ENCODE assay signal across 1 cellular context in genomic region chr20:32581839-32582658, GRCh38.
TF ChIP-seq lines count a peak whose summit lies in the region.

No MANE protein-coding gene starts in this region.

TF ChIP-seq in HepG2, 621 proteins besides CTCF, POLR2A, EP300 and RAD21 (continued from another document and continues in another):
- TF ChIP-seq ARID4A (CRISPR knock-in tag; IDR thresholded peaks at IDR 0.05; ENCODE audit: borderline replicate concordance) (no peak), ZNF337 (CRISPR knock-in tag; IDR thresholded peaks at IDR 0.05; ENCODE audit: borderline replicate concordance, low read depth) (0 out of 2 replicates have a peak, but pooled peaks have one; percentile 29), KMT2A (CRISPR knock-in tag; IDR thresholded peaks at IDR 0.05) (peak; percentile 58; the same call in 1 of the 2 replicates), ZBTB34 (CRISPR knock-in tag; IDR thresholded peaks at IDR 0.05) (no peak), MIER3 (CRISPR knock-in tag; IDR thresholded peaks at IDR 0.05; ENCODE audit: borderline replicate concordance) (no peak), SOX5 (CRISPR knock-in tag; IDR thresholded peaks at IDR 0.05; ENCODE audit: borderline replicate concordance) (peak; percentile 51; the same call in 1 of the 2 replicates), POLR2G (IDR thresholded peaks at IDR 0.05; ENCODE audit: low read depth, low read length) (0 out of 2 replicates have a peak, but pooled peaks have one; percentile 25), EED (CRISPR knock-in tag; IDR thresholded peaks at IDR 0.05) (no peak), TRIM24 (CRISPR knock-in tag; IDR thresholded peaks at IDR 0.05) (no peak), GATA4 (IDR thresholded peaks at IDR 0.05; ENCODE audit: borderline replicate concordance, low read depth) (no peak), MED8 (CRISPR knock-in tag; IDR thresholded peaks at IDR 0.05; ENCODE audit: insufficient replicate concordance) (peak; percentile 44), MNT (IDR thresholded peaks at IDR 0.05) (no peak), ZHX1 (CRISPR knock-in tag; IDR thresholded peaks at IDR 0.05; ENCODE audit: low read depth) (no peak), ATRX (CRISPR knock-in tag; IDR thresholded peaks at IDR 0.05; ENCODE audit: borderline replicate concordance) (no peak), NPAS2 (CRISPR knock-in tag; IDR thresholded peaks at IDR 0.05; ENCODE audit: borderline replicate concordance) (no peak), SP1 (IDR thresholded peaks at IDR 0.05) (no peak), SP1 (CRISPR knock-in tag; IDR thresholded peaks at IDR 0.05) (no peak; the same call in 1 of the 2 replicates), RNF219 (CRISPR knock-in tag; IDR thresholded peaks at IDR 0.05) (no peak), ZBTB49 (CRISPR knock-in tag; IDR thresholded peaks at IDR 0.05; ENCODE audit: borderline replicate concordance) (no peak), SMC3 (IDR thresholded peaks at IDR 0.05; ENCODE audit: low read length) (no peak), KAT8 (CRISPR knock-in tag; IDR thresholded peaks at IDR 0.05) (no peak), NR2F1 (CRISPR knock-in tag; IDR thresholded peaks at IDR 0.05) (no peak), SETDB1 (CRISPR knock-in tag; IDR thresholded peaks at IDR 0.05; ENCODE audit: borderline replicate concordance) (no peak), SP2 (CRISPR knock-in tag; IDR thresholded peaks at IDR 0.05) (0 out of 2 replicates have a peak, but pooled peaks have one; percentile 10), ZBTB39 (CRISPR knock-in tag; IDR thresholded peaks at IDR 0.05) (0 out of 2 replicates have a peak, but pooled peaks have one; percentile 94), DDIT3 (CRISPR knock-in tag; IDR thresholded peaks at IDR 0.05) (no peak), HNRNPLL (IDR thresholded peaks at IDR 0.05; ENCODE audit: low read depth, low read length, poor library complexity, severe bottlenecking) (peak; percentile 10), U2AF1 (optimal IDR thresholded peaks at IDR 0.05; ENCODE audit: low read depth, low read length) (no peak), SP140L (CRISPR knock-in tag; IDR thresholded peaks at IDR 0.05; ENCODE audit: borderline replicate concordance) (0 out of 2 replicates have a peak, but pooled peaks have one; percentile 55), BRF2 (CRISPR knock-in tag; IDR thresholded peaks at IDR 0.05) (no peak), ZNF44 (CRISPR knock-in tag; IDR thresholded peaks at IDR 0.05) (no peak), ZNF660 (CRISPR knock-in tag; IDR thresholded peaks at IDR 0.05; ENCODE audit: borderline replicate concordance, low read depth) (no peak), ZFP41 (CRISPR knock-in tag; IDR thresholded peaks at IDR 0.05; ENCODE audit: borderline replicate concordance) (no peak), AHR (CRISPR knock-in tag; IDR thresholded peaks at IDR 0.05) (peak; percentile 53; the same call in 1 of the 2 replicates), GRHL1 (CRISPR knock-in tag; conservative IDR thresholded peaks at IDR 0.05) (no peak), FLYWCH1 (CRISPR knock-in tag; IDR thresholded peaks at IDR 0.05) (no peak), ZNF326 (CRISPR knock-in tag; IDR thresholded peaks at IDR 0.05; ENCODE audit: borderline replicate concordance) (no peak), ZNF292 (CRISPR knock-in tag; IDR thresholded peaks at IDR 0.05; ENCODE audit: borderline replicate concordance, low read depth) (peak; percentile 44; the same call in 1 of the 2 replicates), SNAPC2 (CRISPR knock-in tag; IDR thresholded peaks at IDR 0.05) (no peak), ZNF556 (CRISPR knock-in tag; IDR thresholded peaks at IDR 0.05; ENCODE audit: borderline replicate concordance) (no peak; the same call in 1 of the 2 replicates), MZF1 (CRISPR knock-in tag; IDR thresholded peaks at IDR 0.05; ENCODE audit: borderline replicate concordance) (no peak)
